In genomic region chr5:150636391-150637244, GRCh38 we compare ENCODE assay signal across 12 cellular contexts. TPM values are rescaled to one million over a fixed set of nuclear protein-coding genes. Genes with fewer than 3 reads are reported as not detected.
DNase-seq lines count a peak whose midpoint lies in the region; ATAC-seq and TF ChIP-seq lines count a peak whose summit lies in the region.
"Had no signal": no experiment of that assay in that cellular context is flagged by ENCODE, and none has a peak within 500 bp of the region (broad histone marks: within the 10 kb centered on the region; RNA-seq: fewer than 3 reads in every experiment).

No MANE protein-coding gene starts in this region.

- WGBS in esophagus muscularis mucosa, result 84% methylated on average over 6 of the region's 6 CpGs

- TF ChIP-seq EP300 in esophagus muscularis mucosa (IDR thresholded peaks at IDR 0.05), result no peak

- POLR2A ChIA-PET in AG04450 (lab: Yijun Ruan, JAX) (interaction anchor here (1.4 kb wide), 1 partner anchor 54 kb away, joined by 7 read pairs; no protein-coding TSS in a partner anchor), PC-3 (lab: Charles Lee; ENCODE audit: unreplicated experiment) (no interaction called here)

- H3K4me1 Mint-ChIP-seq in nephron, result peaks cover 86% of the 10 kb centered on the region
- H3K4me1 Mint-ChIP-seq: activated naive CD8-positive, alpha-beta T cell treated with anti-CD3 and anti-CD28 coated beads for 36 hours had no signal

- peak overlapping the region; percentile 96 to 98 (median 97) for H3K27ac Mint-ChIP-seq in nephron
- H3K27ac Mint-ChIP-seq: activated naive CD8-positive, alpha-beta T cell treated with anti-CD3 and anti-CD28 coated beads for 36 hours; CD4-positive, alpha-beta T cell; IgD-negative memory B cell had no signal

- in situ Hi-C loops in G401 (cut with HindIII; ENCODE audit: low sequenced_read_pairs), result no loop called here

- TF ChIP-seq CTCF in AG04450 (IDR thresholded peaks at IDR 0.05; ENCODE audit: low read depth, low read length), result no peak
- TF ChIP-seq CTCF in PC-3 (conservative IDR thresholded peaks at IDR 0.05; ENCODE audit: low read depth, low read length), result no peak
- no peak for TF ChIP-seq CTCF in esophagus muscularis mucosa (IDR thresholded peaks at IDR 0.05)
- TF ChIP-seq CTCF in nephron (IDR thresholded peaks at IDR 0.05; ENCODE audit: unreplicated experiment in 3 of 3), result no peak

- TF ChIP-seq POLR2A in esophagus muscularis mucosa (IDR thresholded peaks at IDR 0.05; ENCODE audit: low read depth), result no peak

- DNase-seq in AG04450 (ENCODE audit: low read depth, low spot score) (no peak), PC-3 (peak; percentile 84), esophagus muscularis mucosa (ENCODE audit: extremely low spot score) (no peak), NCI-H524 (lab: John Stamatoyannopoulos, UW) (no peak), G401 (ENCODE audit: low spot score) (no peak)
- no peak for DNase-seq in activated CD8-positive, alpha-beta memory T cell treated with anti-CD3 and anti-CD28 coated beads, Interleukin-2, amount 50 U/mL, for 48 hours
- no peak for DNase-seq in activated CD4-positive, alpha-beta T cell treated with anti-CD3 and anti-CD28 coated beads for 4 hours
- DNase-seq: activated naive CD8-positive, alpha-beta T cell treated with anti-CD3 and anti-CD28 coated beads for 36 hours; CD4-positive, alpha-beta T cell had no signal

- H3F3A ChIP-seq in PC-3 (ENCODE audit: low read length, unreplicated experiment), result peaks cover 8% of the 10 kb centered on the region

- no peak overlapping the region for H3K9ac ChIP-seq in PC-3 (ENCODE audit: low read length)

- H3K4me3 Mint-ChIP-seq in nephron, result no peak overlapping the region
- H3K4me3 Mint-ChIP-seq: activated naive CD8-positive, alpha-beta T cell treated with anti-CD3 and anti-CD28 coated beads for 36 hours; CD4-positive, alpha-beta T cell; IgD-negative memory B cell had no signal

- H3K36me3 ChIP-seq in PC-3 (ENCODE audit: low read depth, low read length) (no peaks in the 10 kb centered on the region), esophagus muscularis mucosa (peaks cover 0 to 40% (median 3%) of the 10 kb centered on the region in 4 donors)

- no peaks in the 10 kb centered on the region for H3K9me3 ChIP-seq in AG04450 (ENCODE audit: control insufficient read depth, insufficient read depth, low read length)
- H3K9me3 ChIP-seq in PC-3 (ENCODE audit: low read length), result no peaks in the 10 kb centered on the region
- H3K9me3 ChIP-seq in esophagus muscularis mucosa, result no peaks in the 10 kb centered on the region

- H3K27ac ChIP-seq in AG04450 (ENCODE audit: low read depth, low read length) (peak overlapping the region; percentile 77), PC-3 (ENCODE audit: low read length) (peak overlapping the region; percentile 51), esophagus muscularis mucosa (replicated peaks in 1 of 4) (peak overlapping the region; percentile 78 to 85 (median 79))

- H3K4me1 ChIP-seq in PC-3 (ENCODE audit: insufficient read depth, low read length), result peaks cover 62% of the 10 kb centered on the region
- peaks cover 72 to 87% (median 73%) of the 10 kb centered on the region in 4 donors for H3K4me1 ChIP-seq in esophagus muscularis mucosa

- CTCF ChIA-PET in AG04450 (lab: Charles Lee), result interaction anchor here (0.7 kb wide), 1 partner anchor 161 kb away, joined by 3 read pairs; no protein-coding TSS in a partner anchor
- CTCF ChIA-PET in PC-3 (lab: Charles Lee), result no interaction called here

- no TSS peak for BruUV-seq in PC-3 (replicated peaks; lab: Mats Ljungman, UMichigan)

- peak overlapping the region; percentile 51 for H2AFZ ChIP-seq in PC-3 (ENCODE audit: low read length)

- H3K9me2 ChIP-seq in PC-3 (replicated peaks; ENCODE audit: low read length), result no peaks in the 10 kb centered on the region

- ATAC-seq in PC-3, result peak; percentile 34

- H3K27me3 ChIP-seq in AG04450 (ENCODE audit: control insufficient read depth, insufficient read depth, low read length) (no peaks in the 10 kb centered on the region), PC-3 (ENCODE audit: low read length) (no peaks in the 10 kb centered on the region), esophagus muscularis mucosa (no peaks in the 10 kb centered on the region)

- H3K4me2 ChIP-seq in PC-3 (ENCODE audit: low read length), result peak overlapping the region; percentile 83

- H4K20me1 ChIP-seq in PC-3 (ENCODE audit: low read length), result no peaks in the 10 kb centered on the region

- peaks cover 5% of the 10 kb centered on the region for H3K27me3 Mint-ChIP-seq in nephron (ENCODE audit: low read depth)
- H3K27me3 Mint-ChIP-seq: IgD-negative memory B cell had no signal

- intact Hi-C loops in PC-3 (cut with micrococcal nuclease), result no loop called here
- intact Hi-C loops in esophagus muscularis mucosa (cut with DNase I), result no loop called here

- peaks cover 3% of the 10 kb centered on the region; the same call in 1 of the 2 replicates for H3K79me2 ChIP-seq in PC-3 (ENCODE audit: low read length)

- H3K36me3 Mint-ChIP-seq in nephron (ENCODE audit: low read depth), result no peaks in the 10 kb centered on the region
- H3K36me3 Mint-ChIP-seq: activated naive CD8-positive, alpha-beta T cell treated with anti-CD3 and anti-CD28 coated beads for 36 hours had no signal

- H3K4me3 ChIP-seq in AG04450 (ENCODE audit: low read depth, low read length) (no peak overlapping the region), PC-3 (ENCODE audit: low read length) (no peak overlapping the region), esophagus muscularis mucosa (no peak overlapping the region)

- H3K9me3 Mint-ChIP-seq in nephron, result no peaks in the 10 kb centered on the region
- H3K9me3 Mint-ChIP-seq: activated naive CD8-positive, alpha-beta T cell treated with anti-CD3 and anti-CD28 coated beads for 36 hours; CD4-positive, alpha-beta T cell; IgD-negative memory B cell had no signal

RNA-seq across cellular contexts. Expression of gene SYNPO, which starts 3.8 kb away (rescaled TPM):
- polyA plus RNA-seq in AG04450 (2011; rRNA removed), result 10.1 and 12.7 TPM in 2 replicates
- 31.9 and 45.2 TPM in 2 replicates for polyA minus RNA-seq in AG04450 (2011; rRNA and poly(A)+ RNA removed)
- total RNA-seq in PC-3 (2014; rRNA removed), result 5.3 and 8.4 TPM in 2 replicates
- total RNA-seq in esophagus muscularis mucosa, result 10 to 100 TPM; 20.4 to 54.0 (median 39.3) TPM
- 2.7 and 3.6 TPM in 2 replicates for total RNA-seq in G401 (2014; rRNA removed; shearing (Covaris generic))
- total RNA-seq: T-helper 1 cell treated with Interleukin-12 subunit alpha and Interleukin-12 subunit beta and Interleukin-4 antibody, amounts not matched to agents 30 ng/mL and 1 ng/mL, for 36 hours had no signal

RNA-seq across cellular contexts. Expression of gene MYOZ3, which starts 24.4 kb away (rescaled TPM):
- 0.51 and 0.68 TPM in 2 replicates for polyA plus RNA-seq in AG04450 (2011; rRNA removed)
- 0.74 and 0.78 TPM in 2 replicates for polyA minus RNA-seq in AG04450 (2011; rRNA and poly(A)+ RNA removed)
- total RNA-seq in PC-3 (2014; rRNA removed) (not detected in 2 replicates), esophagus muscularis mucosa (1 to 10 TPM in 1 of 4 donors, under 1 TPM in 2, not detected in 1; 0.17 to 1.2 (median 0.46) TPM)
- not detected in 2 replicates for total RNA-seq in G401 (2014; rRNA removed; shearing (Covaris generic))
- total RNA-seq: CD4-positive, alpha-beta T cell; T-helper 1 cell treated with Interleukin-12 subunit alpha and Interleukin-12 subunit beta and Interleukin-4 antibody, amounts not matched to agents 30 ng/mL and 1 ng/mL, for 36 hours had no signal
- polyA plus RNA-seq: IgD-negative memory B cell had no signal
